In the genomic region with DNA sequence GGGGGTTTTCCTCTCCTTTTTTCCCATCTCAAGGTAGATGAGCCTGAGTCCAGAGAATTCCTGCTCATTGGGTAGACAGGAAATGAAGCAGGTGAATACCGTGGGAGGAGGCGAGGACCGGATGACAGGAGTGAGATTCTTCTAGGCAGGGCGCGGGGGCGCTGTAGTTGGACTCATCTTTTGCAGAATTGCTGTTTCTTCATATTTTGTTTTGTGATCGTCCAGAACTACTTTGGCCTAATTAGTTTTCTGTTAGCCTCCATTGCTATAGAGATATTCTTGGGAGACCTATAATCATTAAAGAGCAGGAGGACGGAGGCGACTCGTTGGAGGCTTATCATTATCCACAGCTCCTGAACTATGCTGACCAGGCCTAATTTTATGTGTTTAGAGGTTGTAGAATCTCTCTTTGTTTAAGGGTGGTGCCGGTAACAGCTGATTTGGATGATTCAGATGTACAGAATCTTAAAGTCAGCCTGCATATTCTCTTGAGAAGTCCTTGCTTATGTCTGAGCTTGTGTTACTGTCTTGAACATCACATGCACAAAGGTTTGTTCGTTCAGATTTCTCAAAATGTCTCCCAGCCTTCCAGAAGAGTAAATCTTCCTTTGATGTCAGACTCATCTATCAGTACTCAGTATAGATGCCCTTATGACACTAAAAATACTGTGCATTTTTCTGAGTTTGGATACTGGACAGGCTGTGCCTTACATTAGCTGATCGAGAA, we compare ENCODE assay signal across 8 cellular contexts. TPM values are rescaled to one million over a fixed set of nuclear protein-coding genes. Genes with fewer than 3 reads are reported as not detected.
A peak's percentile ranks its signal among the peaks of the same experiment; 100 is the strongest.
DNase-seq lines count a peak whose midpoint lies in the region; TF ChIP-seq lines count a peak whose summit lies in the region.

No MANE protein-coding gene starts in this region.

- H3K36me3 ChIP-seq in vagina, result peaks cover 0 to 17% of the 10 kb centered on the region in 2 donors

- no peak for DNase-seq in activated T-cell treated with anti-CD3 and anti-CD28 coated beads, Interleukin-2, amount 50 U/mL, for 24 hours
- DNase-seq in activated T-cell treated with anti-CD3 and anti-CD28 coated beads for 4 hours, result no peak
- DNase-seq in NCI-H446 treated with DMSO at 0.1 percent for 48 hours (lab: John Stamatoyannopoulos, UW), result peak; percentile 17
- DNase-seq in activated naive CD4-positive, alpha-beta T cell treated with anti-CD3 and anti-CD28 coated beads, Interleukin-2, amount 50 U/mL, for 16 hours, result peak; percentile 33
- DNase-seq in globus pallidus (ENCODE audit: low spot score), result peak; percentile 74
- DNase-seq in nephron progenitor cell, result peak; percentile 31
- DNase-seq in vagina (ENCODE audit: extremely low spot score in 2 of 2), result no peak
- DNase-seq in mesenteric fat pad (ENCODE audit: low spot score), result no peak

- TF ChIP-seq CTCF in nephron progenitor cell (IDR thresholded peaks at IDR 0.05) (no peak), vagina (IDR thresholded peaks at IDR 0.05) (no peak)

- peak overlapping the region; percentile 92 for H3K27ac Mint-ChIP-seq in activated T-cell treated with anti-CD3 and anti-CD28 coated beads, Interleukin-2, amount 50 U/mL, for 24 hours
- peak overlapping the region; percentile 91 for H3K27ac Mint-ChIP-seq in nephron progenitor cell

- H3K27ac ChIP-seq in vagina, result peak overlapping the region; percentile 97

- H3K36me3 Mint-ChIP-seq in activated T-cell treated with anti-CD3 and anti-CD28 coated beads, Interleukin-2, amount 50 U/mL, for 24 hours (ENCODE audit: low read depth), result peaks cover 19% of the 10 kb centered on the region
- peaks cover 8% of the 10 kb centered on the region for H3K36me3 Mint-ChIP-seq in nephron progenitor cell (ENCODE audit: low read depth)

- TF ChIP-seq POLR2A in vagina (IDR thresholded peaks at IDR 0.05), result no peak

- intact Hi-C loops in vagina (cut with DNase I), result loop anchor here (2.0 to 5.0 kb wide), 2 partner anchors 37 to 58 kb away; partner anchors contain the start of gene CAVIN1

- no peaks in the 10 kb centered on the region for H3K9me3 Mint-ChIP-seq in activated T-cell treated with anti-CD3 and anti-CD28 coated beads, Interleukin-2, amount 50 U/mL, for 24 hours
- H3K9me3 Mint-ChIP-seq in nephron progenitor cell, result no peaks in the 10 kb centered on the region

- H3K27me3 Mint-ChIP-seq in activated T-cell treated with anti-CD3 and anti-CD28 coated beads, Interleukin-2, amount 50 U/mL, for 24 hours, result no peaks in the 10 kb centered on the region
- peaks cover 7% of the 10 kb centered on the region for H3K27me3 Mint-ChIP-seq in nephron progenitor cell (ENCODE audit: low read depth, poor library complexity)

- peaks cover 41% of the 10 kb centered on the region for H3K4me1 ChIP-seq in vagina

- H3K9me3 ChIP-seq in vagina, result no peaks in the 10 kb centered on the region

- no peaks in the 10 kb centered on the region for H3K27me3 ChIP-seq in vagina

- H3K4me3 ChIP-seq in vagina, result peak overlapping the region; percentile 58 to 77

- H3K4me1 Mint-ChIP-seq in activated T-cell treated with anti-CD3 and anti-CD28 coated beads, Interleukin-2, amount 50 U/mL, for 24 hours (ENCODE audit: low read depth), result peaks cover 43% of the 10 kb centered on the region
- H3K4me1 Mint-ChIP-seq in nephron progenitor cell, result peaks cover 39% of the 10 kb centered on the region

- H3K4me3 Mint-ChIP-seq in activated T-cell treated with anti-CD3 and anti-CD28 coated beads, Interleukin-2, amount 50 U/mL, for 24 hours, result peak overlapping the region; percentile 85
- H3K4me3 Mint-ChIP-seq in nephron progenitor cell, result peak overlapping the region; percentile 95

RNA-seq across cellular contexts. Expression of gene ATP6V0A1, which starts 0.7 kb away (rescaled TPM):
- total RNA-seq in vagina (72.4 TPM), mesenteric fat pad (84.1 TPM)

RNA-seq across cellular contexts. Expression of gene CAVIN1, which starts 36.4 kb away (rescaled TPM):
- total RNA-seq in vagina (268 TPM), mesenteric fat pad (681 TPM)

Comparison
In these comparisons a context has a peak if more than half of its experiments do, and no peak if none do; other contexts are left out.
1. DNase-seq: peak in NCI-H446 treated with DMSO at 0.1 percent for 48 hours (single experiment), activated naive CD4-positive, alpha-beta T cell treated with anti-CD3 and anti-CD28 coated beads, Interleukin-2, amount 50 U/mL, for 16 hours (single experiment), globus pallidus (single experiment) and nephron progenitor cell (single experiment); none in activated T-cell treated with anti-CD3 and anti-CD28 coated beads, Interleukin-2, amount 50 U/mL, for 24 hours (single experiment), activated T-cell treated with anti-CD3 and anti-CD28 coated beads for 4 hours (single experiment), vagina (0 of 2) and mesenteric fat pad (single experiment).